In genomic region chr2:127154985-127155650, GRCh38 we compare ENCODE assay signal across 14 cellular contexts. TPM values are rescaled to one million over a fixed set of nuclear protein-coding genes. Genes with fewer than 3 reads are reported as not detected.
DNase-seq lines count a peak whose midpoint lies in the region; ATAC-seq and TF ChIP-seq lines count a peak whose summit lies in the region.
"Had no signal": no experiment of that assay in that cellular context is flagged by ENCODE, and none has a peak within 500 bp of the region (broad histone marks: within the 10 kb centered on the region; RNA-seq: fewer than 3 reads in every experiment).

No MANE protein-coding gene starts in this region.

- ATAC-seq in RWPE2 (ENCODE audit: low read depth), result no peak
- ATAC-seq in stimulated activated effector memory CD8-positive, alpha-beta T cell treated with anti-CD3 and anti-CD28 coated beads, Interleukin-12 subunit alpha, Interleukin-12 subunit beta, amount 100 ng/mL, for 72 hours, result no peak
- ATAC-seq in GM18505 (IDR thresholded peaks at IDR 0.05; ENCODE audit: unreplicated experiment), result no peak
- ATAC-seq in T-helper 17 cell, result no peak

- H3K4me3 ChIP-seq in RWPE2 (ENCODE audit: severe bottlenecking) (no peak overlapping the region), esophagus squamous epithelium (no peak overlapping the region)
- H3K4me3 ChIP-seq: coronary artery had no signal

- H3K36me3 ChIP-seq in RWPE2 (ENCODE audit: low read depth) (no peaks in the 10 kb centered on the region), esophagus squamous epithelium (no peaks in the 10 kb centered on the region)

- 66 to 74% methylated on average over 6 to 8 of the region's 8 CpGs for WGBS in esophagus squamous epithelium, 2 donors

- H3K27me3 ChIP-seq in RWPE2 (ENCODE audit: insufficient read depth, poor library complexity, severe bottlenecking), result no peaks in the 10 kb centered on the region
- no peaks in the 10 kb centered on the region for H3K27me3 ChIP-seq in esophagus squamous epithelium

- no peak for TF ChIP-seq POLR2A in esophagus squamous epithelium (IDR thresholded peaks at IDR 0.05)
- TF ChIP-seq POLR2A in GM18505 (IDR thresholded peaks at IDR 0.05; ENCODE audit: borderline replicate concordance, extremely low read depth, insufficient read depth, insufficient read length), result no peak

- H3K27me3 Mint-ChIP-seq in T-helper 17 cell, result peaks cover 43% of the 10 kb centered on the region
- H3K27me3 Mint-ChIP-seq: activated naive CD4-positive, alpha-beta T cell treated with anti-CD3 and anti-CD28 coated beads, Interleukin-2, amount 50 U/mL, for 24 hours; CD4-positive, alpha-beta T cell had no signal

- no peak overlapping the region for H3K4me3 Mint-ChIP-seq in stimulated activated effector memory CD8-positive, alpha-beta T cell treated with anti-CD3 and anti-CD28 coated beads, Interleukin-12 subunit alpha, Interleukin-12 subunit beta, amount 100 ng/mL, for 72 hours
- no peak overlapping the region for H3K4me3 Mint-ChIP-seq in T-helper 17 cell
- H3K4me3 Mint-ChIP-seq: activated naive CD4-positive, alpha-beta T cell treated with anti-CD3 and anti-CD28 coated beads, Interleukin-2, amount 50 U/mL, for 24 hours; CD4-positive, alpha-beta T cell had no signal

- H3K9me3 ChIP-seq in RWPE2 (ENCODE audit: severe bottlenecking) (peaks cover 6% of the 10 kb centered on the region), esophagus squamous epithelium (no peaks in the 10 kb centered on the region), T-helper 17 cell (ENCODE audit: control insufficient read depth, low read length, poor library complexity, severe bottlenecking) (no peaks in the 10 kb centered on the region)

- no peaks in the 10 kb centered on the region for H3K36me3 Mint-ChIP-seq in stimulated activated effector memory CD8-positive, alpha-beta T cell treated with anti-CD3 and anti-CD28 coated beads, Interleukin-12 subunit alpha, Interleukin-12 subunit beta, amount 100 ng/mL, for 72 hours
- H3K36me3 Mint-ChIP-seq in T-helper 17 cell (ENCODE audit: low read depth), result no peaks in the 10 kb centered on the region
- H3K36me3 Mint-ChIP-seq: activated naive CD4-positive, alpha-beta T cell treated with anti-CD3 and anti-CD28 coated beads, Interleukin-2, amount 50 U/mL, for 24 hours had no signal

- intact Hi-C loops in esophagus squamous epithelium (cut with DNase I), result no loop called here

- H3K4me1 Mint-ChIP-seq in stimulated activated effector memory CD8-positive, alpha-beta T cell treated with anti-CD3 and anti-CD28 coated beads, Interleukin-12 subunit alpha, Interleukin-12 subunit beta, amount 100 ng/mL, for 72 hours, result no peaks in the 10 kb centered on the region
- H3K4me1 Mint-ChIP-seq in T-helper 17 cell, result no peaks in the 10 kb centered on the region
- H3K4me1 Mint-ChIP-seq: activated naive CD4-positive, alpha-beta T cell treated with anti-CD3 and anti-CD28 coated beads, Interleukin-2, amount 50 U/mL, for 24 hours had no signal

- H3K27ac ChIP-seq in RWPE2 (ENCODE audit: poor library complexity, severe bottlenecking) (peak overlapping the region; percentile 63), esophagus squamous epithelium (peak overlapping the region in 3 of 4 donors; percentile 16 to 38 (median 29)), substantia nigra (ENCODE audit: low read depth, low read length, poor library complexity, severe bottlenecking) (peak overlapping the region; percentile 31)

- H3K9me3 Mint-ChIP-seq in stimulated activated effector memory CD8-positive, alpha-beta T cell treated with anti-CD3 and anti-CD28 coated beads, Interleukin-12 subunit alpha, Interleukin-12 subunit beta, amount 100 ng/mL, for 72 hours, result no peaks in the 10 kb centered on the region
- H3K9me3 Mint-ChIP-seq: activated naive CD4-positive, alpha-beta T cell treated with anti-CD3 and anti-CD28 coated beads, Interleukin-2, amount 50 U/mL, for 24 hours; CD4-positive, alpha-beta T cell had no signal

- DNase-seq in RWPE2 (ENCODE audit: low spot score) (no peak), esophagus squamous epithelium (lab: John Stamatoyannopoulos, UW) (no peak), left kidney (ENCODE audit: low read depth, low spot score) (peak; percentile 71), substantia nigra (lab: John Stamatoyannopoulos, UW) (no peak), hypothalamus (lab: John Stamatoyannopoulos, UW) (no peak), T-helper 17 cell (no peak)
- no peak for DNase-seq in stimulated activated effector memory CD8-positive, alpha-beta T cell treated with anti-CD3 and anti-CD28 coated beads, Interleukin-12 subunit alpha, Interleukin-12 subunit beta, amount 100 ng/mL, for 72 hours (ENCODE audit: low spot score in 2 of 2)
- DNase-seq: CD4-positive, alpha-beta T cell; NCI-H1436; NCI-H69; stimulated activated naive CD4-positive, alpha-beta T cell treated with Interleukin-2 at 50 U/mL for 16 hours had no signal

- no peak overlapping the region for H3K27ac Mint-ChIP-seq in stimulated activated effector memory CD8-positive, alpha-beta T cell treated with anti-CD3 and anti-CD28 coated beads, Interleukin-12 subunit alpha, Interleukin-12 subunit beta, amount 100 ng/mL, for 72 hours
- no peak overlapping the region for H3K27ac Mint-ChIP-seq in T-helper 17 cell
- H3K27ac Mint-ChIP-seq: activated naive CD4-positive, alpha-beta T cell treated with anti-CD3 and anti-CD28 coated beads, Interleukin-2, amount 50 U/mL, for 24 hours; CD4-positive, alpha-beta T cell had no signal

- H3K4me1 ChIP-seq in RWPE2 (ENCODE audit: insufficient read depth, poor library complexity, severe bottlenecking) (peaks cover 10% of the 10 kb centered on the region), esophagus squamous epithelium (peaks cover 6 to 19% (median 9%) of the 10 kb centered on the region in 3 donors)

- TF ChIP-seq CTCF in RWPE2 (IDR thresholded peaks at IDR 0.05; ENCODE audit: poor library complexity, severe bottlenecking), result no peak
- no peak for TF ChIP-seq CTCF in esophagus squamous epithelium (IDR thresholded peaks at IDR 0.05)

RNA-seq across cellular contexts. Expression of gene BIN1, which starts 48.2 kb away (rescaled TPM):
- 10 to 100 TPM; 10.8 to 23.3 (median 15.5) TPM for total RNA-seq in esophagus squamous epithelium
- total RNA-seq in T-helper 17 cell, result 100 to 1,000 TPM; 132 to 133 TPM

Comparison
In these comparisons a context has a peak if more than half of its experiments do, and no peak if none do; other contexts are left out.
1. RNA of gene BIN1, which starts 48.2 kb away (total RNA-seq): 132 to 133 TPM in T-helper 17 cell; 10.8 to 23.3 TPM in esophagus squamous epithelium; every median in the first group is over 4 times any median in the second.
2. Peak in every context shown above with its lines, with median percentiles within 50 percentile points of each other: H3K27ac ChIP-seq.